1 cellular context compared by ENCODE assay signal in the genomic region with DNA sequence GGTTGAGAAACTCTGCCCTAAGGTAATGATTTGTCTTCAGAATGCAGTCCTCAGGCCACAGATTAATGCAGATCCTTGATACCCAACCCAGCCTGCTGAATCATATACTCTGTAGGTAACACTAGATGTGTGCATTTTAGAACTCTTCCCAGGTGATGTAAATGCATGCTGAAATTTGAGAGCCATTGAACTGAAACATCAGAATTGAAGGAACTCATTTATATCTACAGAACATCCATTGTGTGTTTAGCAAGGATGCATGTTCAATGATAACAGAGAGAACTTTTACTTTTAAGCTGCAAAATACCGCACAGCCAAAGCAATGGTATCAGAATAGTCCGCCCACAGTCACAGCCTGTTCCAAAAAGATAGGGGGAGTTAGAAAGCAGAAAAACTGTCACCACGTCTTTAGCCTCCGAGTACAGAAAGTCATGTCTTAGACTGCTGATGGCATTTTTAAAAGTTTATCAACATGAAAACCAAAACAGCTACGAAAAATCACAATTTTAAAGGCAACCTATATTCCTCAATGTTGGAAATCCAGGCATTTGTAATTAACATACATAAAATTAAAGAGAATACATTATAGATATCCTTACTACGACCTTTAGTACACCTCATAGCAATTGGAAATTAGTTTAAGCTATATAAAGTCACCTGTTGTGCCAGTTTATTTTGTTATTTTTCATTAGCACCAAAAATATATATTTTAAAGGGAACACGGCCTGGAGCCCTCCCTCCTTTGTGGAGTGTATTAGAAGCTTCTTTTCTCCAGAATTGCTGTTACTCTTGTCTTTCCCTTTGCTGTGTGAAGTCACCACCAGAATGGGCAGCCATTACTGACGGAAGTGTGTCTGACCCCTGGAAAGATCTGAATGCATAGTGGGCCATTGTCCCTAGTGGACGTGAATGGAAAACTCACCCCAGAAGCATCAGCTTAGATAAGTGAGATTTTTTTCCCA.
A peak's percentile ranks its signal among the peaks of the same experiment; 100 is the strongest.
TF ChIP-seq lines count a peak whose summit lies in the region.

No MANE protein-coding gene starts in this region.

TF ChIP-seq in K562, 482 proteins besides CTCF, POLR2A, EP300 and RAD21 (continued from another document and continues in another):
- TF ChIP-seq RBM14 (IDR thresholded peaks at IDR 0.05; ENCODE audit: borderline replicate concordance, insufficient read depth, low read depth, low read length) = no peak
- no peak; the same call in 1 of the 2 replicates for TF ChIP-seq ZNF174 (CRISPR knock-in tag; IDR thresholded peaks at IDR 0.05)
- TF ChIP-seq MYC (IDR thresholded peaks at IDR 0.05; ENCODE audit: low read depth, low read length) = peak; percentile 52
- TF ChIP-seq MYC (CRISPR knock-in tag; IDR thresholded peaks at IDR 0.05; ENCODE audit: borderline replicate concordance, low read depth) = no peak
- peak; percentile 92 for TF ChIP-seq POLR2H (tag; IDR thresholded peaks at IDR 0.05; ENCODE audit: low read depth)
- TF ChIP-seq, protein P1, sequence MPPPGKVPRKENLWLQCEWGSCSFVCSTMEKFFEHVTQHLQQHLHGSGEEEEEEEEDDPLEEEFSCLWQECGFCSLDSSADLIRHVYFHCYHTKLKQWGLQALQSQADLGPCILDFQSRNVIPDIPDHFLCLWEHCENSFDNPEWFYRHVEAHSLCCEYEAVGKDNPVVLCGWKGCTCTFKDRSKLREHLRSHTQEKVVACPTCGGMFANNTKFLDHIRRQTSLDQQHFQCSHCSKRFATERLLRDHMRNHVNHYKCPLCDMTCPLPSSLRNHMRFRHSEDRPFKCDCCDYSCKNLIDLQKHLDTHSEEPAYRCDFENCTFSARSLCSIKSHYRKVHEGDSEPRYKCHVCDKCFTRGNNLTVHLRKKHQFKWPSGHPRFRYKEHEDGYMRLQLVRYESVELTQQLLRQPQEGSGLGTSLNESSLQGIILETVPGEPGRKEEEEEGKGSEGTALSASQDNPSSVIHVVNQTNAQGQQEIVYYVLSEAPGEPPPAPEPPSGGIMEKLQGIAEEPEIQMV (tag; conservative IDR thresholded peaks at IDR 0.05; ENCODE audit: low read depth) = peak; percentile 61
- TF ChIP-seq, protein P2, sequence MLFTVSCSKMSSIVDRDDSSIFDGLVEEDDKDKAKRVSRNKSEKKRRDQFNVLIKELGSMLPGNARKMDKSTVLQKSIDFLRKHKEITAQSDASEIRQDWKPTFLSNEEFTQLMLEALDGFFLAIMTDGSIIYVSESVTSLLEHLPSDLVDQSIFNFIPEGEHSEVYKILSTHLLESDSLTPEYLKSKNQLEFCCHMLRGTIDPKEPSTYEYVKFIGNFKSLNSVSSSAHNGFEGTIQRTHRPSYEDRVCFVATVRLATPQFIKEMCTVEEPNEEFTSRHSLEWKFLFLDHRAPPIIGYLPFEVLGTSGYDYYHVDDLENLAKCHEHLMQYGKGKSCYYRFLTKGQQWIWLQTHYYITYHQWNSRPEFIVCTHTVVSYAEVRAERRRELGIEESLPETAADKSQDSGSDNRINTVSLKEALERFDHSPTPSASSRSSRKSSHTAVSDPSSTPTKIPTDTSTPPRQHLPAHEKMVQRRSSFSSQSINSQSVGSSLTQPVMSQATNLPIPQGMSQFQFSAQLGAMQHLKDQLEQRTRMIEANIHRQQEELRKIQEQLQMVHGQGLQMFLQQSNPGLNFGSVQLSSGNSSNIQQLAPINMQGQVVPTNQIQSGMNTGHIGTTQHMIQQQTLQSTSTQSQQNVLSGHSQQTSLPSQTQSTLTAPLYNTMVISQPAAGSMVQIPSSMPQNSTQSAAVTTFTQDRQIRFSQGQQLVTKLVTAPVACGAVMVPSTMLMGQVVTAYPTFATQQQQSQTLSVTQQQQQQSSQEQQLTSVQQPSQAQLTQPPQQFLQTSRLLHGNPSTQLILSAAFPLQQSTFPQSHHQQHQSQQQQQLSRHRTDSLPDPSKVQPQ (CRISPR knock-in tag; IDR thresholded peaks at IDR 0.05; ENCODE audit: borderline replicate concordance) = 0 out of 2 replicates have a peak, but pooled peaks have one; percentile 30
- no peak; the same call in 1 of the 2 replicates for TF ChIP-seq EZH2 (IDR thresholded peaks at IDR 0.05; ENCODE audit: borderline replicate concordance, low read depth, low read length)
- TF ChIP-seq, protein P3, sequence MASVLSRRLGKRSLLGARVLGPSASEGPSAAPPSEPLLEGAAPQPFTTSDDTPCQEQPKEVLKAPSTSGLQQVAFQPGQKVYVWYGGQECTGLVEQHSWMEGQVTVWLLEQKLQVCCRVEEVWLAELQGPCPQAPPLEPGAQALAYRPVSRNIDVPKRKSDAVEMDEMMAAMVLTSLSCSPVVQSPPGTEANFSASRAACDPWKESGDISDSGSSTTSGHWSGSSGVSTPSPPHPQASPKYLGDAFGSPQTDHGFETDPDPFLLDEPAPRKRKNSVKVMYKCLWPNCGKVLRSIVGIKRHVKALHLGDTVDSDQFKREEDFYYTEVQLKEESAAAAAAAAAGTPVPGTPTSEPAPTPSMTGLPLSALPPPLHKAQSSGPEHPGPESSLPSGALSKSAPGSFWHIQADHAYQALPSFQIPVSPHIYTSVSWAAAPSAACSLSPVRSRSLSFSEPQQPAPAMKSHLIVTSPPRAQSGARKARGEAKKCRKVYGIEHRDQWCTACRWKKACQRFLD (CRISPR knock-in tag; IDR thresholded peaks at IDR 0.05) = peak; percentile 72
- no peak for TF ChIP-seq ZBTB1 (CRISPR knock-in tag; IDR thresholded peaks at IDR 0.05; ENCODE audit: borderline replicate concordance, low read depth)
- no peak; the same call in 1 of the 2 replicates for TF ChIP-seq SNIP1 (IDR thresholded peaks at IDR 0.05; ENCODE audit: low read depth)
- no peak for TF ChIP-seq HDAC6 (IDR thresholded peaks at IDR 0.05; ENCODE audit: low read depth, low read length)
- TF ChIP-seq JUND (IDR thresholded peaks at IDR 0.05; ENCODE audit: borderline replicate concordance, low read depth, low read length) = peak; percentile 87
- TF ChIP-seq JUND (tag; IDR thresholded peaks at IDR 0.05; ENCODE audit: borderline replicate concordance, low read depth, low read length) = peak; percentile 63; the same call in 2 of the 3 replicates
- TF ChIP-seq C11orf30 (IDR thresholded peaks at IDR 0.05; ENCODE audit: low read depth) = peak; percentile 79
- no peak for TF ChIP-seq RFX5 (IDR thresholded peaks at IDR 0.05; ENCODE audit: low read depth, low read length)
- TF ChIP-seq, protein P4, sequence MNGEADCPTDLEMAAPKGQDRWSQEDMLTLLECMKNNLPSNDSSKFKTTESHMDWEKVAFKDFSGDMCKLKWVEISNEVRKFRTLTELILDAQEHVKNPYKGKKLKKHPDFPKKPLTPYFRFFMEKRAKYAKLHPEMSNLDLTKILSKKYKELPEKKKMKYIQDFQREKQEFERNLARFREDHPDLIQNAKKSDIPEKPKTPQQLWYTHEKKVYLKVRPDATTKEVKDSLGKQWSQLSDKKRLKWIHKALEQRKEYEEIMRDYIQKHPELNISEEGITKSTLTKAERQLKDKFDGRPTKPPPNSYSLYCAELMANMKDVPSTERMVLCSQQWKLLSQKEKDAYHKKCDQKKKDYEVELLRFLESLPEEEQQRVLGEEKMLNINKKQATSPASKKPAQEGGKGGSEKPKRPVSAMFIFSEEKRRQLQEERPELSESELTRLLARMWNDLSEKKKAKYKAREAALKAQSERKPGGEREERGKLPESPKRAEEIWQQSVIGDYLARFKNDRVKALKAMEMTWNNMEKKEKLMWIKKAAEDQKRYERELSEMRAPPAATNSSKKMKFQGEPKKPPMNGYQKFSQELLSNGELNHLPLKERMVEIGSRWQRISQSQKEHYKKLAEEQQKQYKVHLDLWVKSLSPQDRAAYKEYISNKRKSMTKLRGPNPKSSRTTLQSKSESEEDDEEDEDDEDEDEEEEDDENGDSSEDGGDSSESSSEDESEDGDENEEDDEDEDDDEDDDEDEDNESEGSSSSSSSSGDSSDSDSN (IDR thresholded peaks at IDR 0.05; ENCODE audit: borderline replicate concordance in 1 of 2, low read depth in 2 of 2, low read length in 2 of 2) = peak in 1 of 2 experiments; percentile 48; a peak in 1 of 4 replicates
- TF ChIP-seq TAF9B (IDR thresholded peaks at IDR 0.05; ENCODE audit: partially characterized antibody) = no peak
- TF ChIP-seq ZNF239 (CRISPR knock-in tag; IDR thresholded peaks at IDR 0.05) = no peak; the same call in 1 of the 2 replicates
- TF ChIP-seq SMC3 (conservative IDR thresholded peaks at IDR 0.05; ENCODE audit: insufficient read depth, low read depth, low read length) = peak; percentile 30; the same call in 1 of the 2 replicates
- TF ChIP-seq SMAD3 (CRISPR knock-in tag; conservative IDR thresholded peaks at IDR 0.05) = 0 out of 2 replicates have a peak, but pooled peaks have one; percentile 33
- peak; percentile 60 for TF ChIP-seq GABPA (tag; conservative IDR thresholded peaks at IDR 0.05; ENCODE audit: low read depth)
- peak; percentile 15 to 52; a peak in 1 of 4 replicates for TF ChIP-seq MAZ (CRISPR knock-in tag; conservative IDR thresholded peaks at IDR 0.05 in 1 of 2, IDR thresholded peaks at IDR 0.05 in 1 of 2)
- TF ChIP-seq, protein P5, sequence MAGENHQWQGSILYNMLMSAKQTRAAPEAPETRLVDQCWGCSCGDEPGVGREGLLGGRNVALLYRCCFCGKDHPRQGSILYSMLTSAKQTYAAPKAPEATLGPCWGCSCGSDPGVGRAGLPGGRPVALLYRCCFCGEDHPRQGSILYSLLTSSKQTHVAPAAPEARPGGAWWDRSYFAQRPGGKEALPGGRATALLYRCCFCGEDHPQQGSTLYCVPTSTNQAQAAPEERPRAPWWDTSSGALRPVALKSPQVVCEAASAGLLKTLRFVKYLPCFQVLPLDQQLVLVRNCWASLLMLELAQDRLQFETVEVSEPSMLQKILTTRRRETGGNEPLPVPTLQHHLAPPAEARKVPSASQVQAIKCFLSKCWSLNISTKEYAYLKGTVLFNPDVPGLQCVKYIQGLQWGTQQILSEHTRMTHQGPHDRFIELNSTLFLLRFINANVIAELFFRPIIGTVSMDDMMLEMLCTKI (IDR thresholded peaks at IDR 0.05; ENCODE audit: partially characterized antibody) = no peak
- TF ChIP-seq DNMT1 (IDR thresholded peaks at IDR 0.05) = no peak; the same call in 1 of the 2 replicates
- no peak for TF ChIP-seq PTRF (tag; IDR thresholded peaks at IDR 0.05)
- no peak for TF ChIP-seq ZNF175 (CRISPR knock-in tag; IDR thresholded peaks at IDR 0.05; ENCODE audit: low read depth)
- no peak for TF ChIP-seq ZNF184 (CRISPR knock-in tag; IDR thresholded peaks at IDR 0.05)
- no peak for TF ChIP-seq PPARD (CRISPR knock-in tag; IDR thresholded peaks at IDR 0.05)
- no peak for TF ChIP-seq MAFK (IDR thresholded peaks at IDR 0.05; ENCODE audit: low read length)
- TF ChIP-seq ZNF316 (IDR thresholded peaks at IDR 0.05) = peak; percentile 88
- TF ChIP-seq, protein P6, sequence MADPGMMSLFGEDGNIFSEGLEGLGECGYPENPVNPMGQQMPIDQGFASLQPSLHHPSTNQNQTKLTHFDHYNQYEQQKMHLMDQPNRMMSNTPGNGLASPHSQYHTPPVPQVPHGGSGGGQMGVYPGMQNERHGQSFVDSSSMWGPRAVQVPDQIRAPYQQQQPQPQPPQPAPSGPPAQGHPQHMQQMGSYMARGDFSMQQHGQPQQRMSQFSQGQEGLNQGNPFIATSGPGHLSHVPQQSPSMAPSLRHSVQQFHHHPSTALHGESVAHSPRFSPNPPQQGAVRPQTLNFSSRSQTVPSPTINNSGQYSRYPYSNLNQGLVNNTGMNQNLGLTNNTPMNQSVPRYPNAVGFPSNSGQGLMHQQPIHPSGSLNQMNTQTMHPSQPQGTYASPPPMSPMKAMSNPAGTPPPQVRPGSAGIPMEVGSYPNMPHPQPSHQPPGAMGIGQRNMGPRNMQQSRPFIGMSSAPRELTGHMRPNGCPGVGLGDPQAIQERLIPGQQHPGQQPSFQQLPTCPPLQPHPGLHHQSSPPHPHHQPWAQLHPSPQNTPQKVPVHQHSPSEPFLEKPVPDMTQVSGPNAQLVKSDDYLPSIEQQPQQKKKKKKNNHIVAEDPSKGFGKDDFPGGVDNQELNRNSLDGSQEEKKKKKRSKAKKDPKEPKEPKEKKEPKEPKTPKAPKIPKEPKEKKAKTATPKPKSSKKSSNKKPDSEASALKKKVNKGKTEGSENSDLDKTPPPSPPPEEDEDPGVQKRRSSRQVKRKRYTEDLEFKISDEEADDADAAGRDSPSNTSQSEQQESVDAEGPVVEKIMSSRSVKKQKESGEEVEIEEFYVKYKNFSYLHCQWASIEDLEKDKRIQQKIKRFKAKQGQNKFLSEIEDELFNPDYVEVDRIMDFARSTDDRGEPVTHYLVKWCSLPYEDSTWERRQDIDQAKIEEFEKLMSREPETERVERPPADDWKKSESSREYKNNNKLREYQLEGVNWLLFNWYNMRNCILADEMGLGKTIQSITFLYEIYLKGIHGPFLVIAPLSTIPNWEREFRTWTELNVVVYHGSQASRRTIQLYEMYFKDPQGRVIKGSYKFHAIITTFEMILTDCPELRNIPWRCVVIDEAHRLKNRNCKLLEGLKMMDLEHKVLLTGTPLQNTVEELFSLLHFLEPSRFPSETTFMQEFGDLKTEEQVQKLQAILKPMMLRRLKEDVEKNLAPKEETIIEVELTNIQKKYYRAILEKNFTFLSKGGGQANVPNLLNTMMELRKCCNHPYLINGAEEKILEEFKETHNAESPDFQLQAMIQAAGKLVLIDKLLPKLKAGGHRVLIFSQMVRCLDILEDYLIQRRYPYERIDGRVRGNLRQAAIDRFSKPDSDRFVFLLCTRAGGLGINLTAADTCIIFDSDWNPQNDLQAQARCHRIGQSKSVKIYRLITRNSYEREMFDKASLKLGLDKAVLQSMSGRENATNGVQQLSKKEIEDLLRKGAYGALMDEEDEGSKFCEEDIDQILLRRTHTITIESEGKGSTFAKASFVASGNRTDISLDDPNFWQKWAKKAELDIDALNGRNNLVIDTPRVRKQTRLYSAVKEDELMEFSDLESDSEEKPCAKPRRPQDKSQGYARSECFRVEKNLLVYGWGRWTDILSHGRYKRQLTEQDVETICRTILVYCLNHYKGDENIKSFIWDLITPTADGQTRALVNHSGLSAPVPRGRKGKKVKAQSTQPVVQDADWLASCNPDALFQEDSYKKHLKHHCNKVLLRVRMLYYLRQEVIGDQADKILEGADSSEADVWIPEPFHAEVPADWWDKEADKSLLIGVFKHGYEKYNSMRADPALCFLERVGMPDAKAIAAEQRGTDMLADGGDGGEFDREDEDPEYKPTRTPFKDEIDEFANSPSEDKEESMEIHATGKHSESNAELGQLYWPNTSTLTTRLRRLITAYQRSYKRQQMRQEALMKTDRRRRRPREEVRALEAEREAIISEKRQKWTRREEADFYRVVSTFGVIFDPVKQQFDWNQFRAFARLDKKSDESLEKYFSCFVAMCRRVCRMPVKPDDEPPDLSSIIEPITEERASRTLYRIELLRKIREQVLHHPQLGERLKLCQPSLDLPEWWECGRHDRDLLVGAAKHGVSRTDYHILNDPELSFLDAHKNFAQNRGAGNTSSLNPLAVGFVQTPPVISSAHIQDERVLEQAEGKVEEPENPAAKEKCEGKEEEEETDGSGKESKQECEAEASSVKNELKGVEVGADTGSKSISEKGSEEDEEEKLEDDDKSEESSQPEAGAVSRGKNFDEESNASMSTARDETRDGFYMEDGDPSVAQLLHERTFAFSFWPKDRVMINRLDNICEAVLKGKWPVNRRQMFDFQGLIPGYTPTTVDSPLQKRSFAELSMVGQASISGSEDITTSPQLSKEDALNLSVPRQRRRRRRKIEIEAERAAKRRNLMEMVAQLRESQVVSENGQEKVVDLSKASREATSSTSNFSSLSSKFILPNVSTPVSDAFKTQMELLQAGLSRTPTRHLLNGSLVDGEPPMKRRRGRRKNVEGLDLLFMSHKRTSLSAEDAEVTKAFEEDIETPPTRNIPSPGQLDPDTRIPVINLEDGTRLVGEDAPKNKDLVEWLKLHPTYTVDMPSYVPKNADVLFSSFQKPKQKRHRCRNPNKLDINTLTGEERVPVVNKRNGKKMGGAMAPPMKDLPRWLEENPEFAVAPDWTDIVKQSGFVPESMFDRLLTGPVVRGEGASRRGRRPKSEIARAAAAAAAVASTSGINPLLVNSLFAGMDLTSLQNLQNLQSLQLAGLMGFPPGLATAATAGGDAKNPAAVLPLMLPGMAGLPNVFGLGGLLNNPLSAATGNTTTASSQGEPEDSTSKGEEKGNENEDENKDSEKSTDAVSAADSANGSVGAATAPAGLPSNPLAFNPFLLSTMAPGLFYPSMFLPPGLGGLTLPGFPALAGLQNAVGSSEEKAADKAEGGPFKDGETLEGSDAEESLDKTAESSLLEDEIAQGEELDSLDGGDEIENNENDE (IDR thresholded peaks at IDR 0.05; ENCODE audit: low read depth, low read length) = peak; percentile 28
- no peak for TF ChIP-seq CAMTA2 (CRISPR knock-in tag; conservative IDR thresholded peaks at IDR 0.05)
- peak; percentile 94 for TF ChIP-seq RNF2 (IDR thresholded peaks at IDR 0.05)
